Comparison of ENCODE assay signal across 18 cellular contexts in the genomic region with DNA sequence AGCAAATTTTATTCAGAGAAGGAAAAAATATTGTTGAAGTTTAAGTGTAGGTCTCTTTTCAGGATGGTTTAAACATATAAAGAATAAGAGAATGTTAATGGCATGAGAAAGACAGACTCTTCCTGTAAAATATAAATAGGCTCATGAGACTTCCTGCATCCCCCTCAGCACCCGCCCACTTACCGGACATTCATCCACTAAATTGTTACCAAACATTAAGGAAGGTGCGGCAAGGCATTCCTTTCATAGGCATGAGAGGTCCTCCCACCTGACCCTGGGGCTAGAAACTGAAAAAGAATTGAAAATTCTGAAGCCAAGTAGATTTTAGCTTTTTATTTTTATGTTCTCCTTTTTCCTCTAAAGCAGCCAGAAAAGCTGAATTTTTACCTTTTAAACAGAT. TPM values are rescaled to one million over a fixed set of nuclear protein-coding genes. Genes with fewer than 3 reads are reported as not detected.
A peak's percentile ranks its signal among the peaks of the same experiment; 100 is the strongest.
DNase-seq lines count a peak whose midpoint lies in the region; ATAC-seq, FAIRE-seq and TF ChIP-seq lines count a peak whose summit lies in the region.
"Had no signal": no experiment of that assay in that cellular context is flagged by ENCODE, and none has a peak within 500 bp of the region (broad histone marks: within the 10 kb centered on the region; RNA-seq: fewer than 3 reads in every experiment).

No MANE protein-coding gene starts in this region.

- H3K27me3 ChIP-seq in HepG2 (ENCODE audit: control insufficient read depth in 1 of 2, insufficient read depth in 2 of 2, low read length in 2 of 2), result no peaks in the 10 kb centered on the region
- H3K27me3 ChIP-seq in right lobe of liver, result no peaks in the 10 kb centered on the region
- no peaks in the 10 kb centered on the region for H3K27me3 ChIP-seq in RWPE2 (ENCODE audit: insufficient read depth, poor library complexity, severe bottlenecking)

- TF ChIP-seq POLR2A in HepG2 (IDR thresholded peaks at IDR 0.05; ENCODE audit: insufficient read depth in 1 of 2, low read depth in 2 of 2, low read length in 2 of 2) (no peak), right lobe of liver (IDR thresholded peaks at IDR 0.05) (no peak)

- H3K79me2 ChIP-seq in HepG2 (ENCODE audit: insufficient read depth, low read length), result no peaks in the 10 kb centered on the region

- no peak overlapping the region for H3K9ac ChIP-seq in HepG2 (ENCODE audit: insufficient read depth, low read depth, low read length)

- POLR2A ChIA-PET in HepG2 (lab: Yijun Ruan, JAX), result interaction anchor here (5.1 kb wide), 1 partner anchor 9 kb away, joined by 97 read pairs; a partner anchor contains a TSS

- no peak overlapping the region for H3K4me2 ChIP-seq in HepG2 (ENCODE audit: low read depth, low read length)

- H3K27ac Mint-ChIP-seq in activated naive CD8-positive, alpha-beta T cell treated with anti-CD3 and anti-CD28 coated beads for 36 hours, result no peak overlapping the region
- H3K27ac Mint-ChIP-seq: IgD-negative memory B cell had no signal

- FAIRE-seq in HepG2 (lab: Jason Lieb, UNC), result no peak
- FAIRE-seq: GM12878, H54 had no signal

- no peak for DNase-seq in HepG2 (ENCODE audit: low spot score)
- no peak for DNase-seq in right lobe of liver
- no peak for DNase-seq in RWPE2 (ENCODE audit: low spot score)
- peak; percentile 22 for DNase-seq in epithelial cell of esophagus (ENCODE audit: low read depth)
- DNase-seq in activated naive CD8-positive, alpha-beta T cell treated with anti-CD3 and anti-CD28 coated beads for 36 hours, result no peak
- DNase-seq in NOMO-1 treated with dmso at 0.1 percent for 144 hours (lab: John Stamatoyannopoulos, UW; ENCODE audit: unreplicated experiment), result no peak
- no peak for DNase-seq in stimulated activated naive CD4-positive, alpha-beta T cell treated with Interleukin-2 at 50 U/mL for 16 hours (lab: John Stamatoyannopoulos, UW)
- DNase-seq: 8988T, DND-41, MV-4-11, NCI-H1417, NCI-H187 treated with DMSO at 0.1 percent for 48 hours, NCI-H446 treated with DMSO at 0.1 percent for 48 hours, NCI-H82 had no signal

- H3K27ac ChIP-seq in HepG2 (ENCODE audit: extremely low read length, insufficient read depth, low read length) (no peak overlapping the region), right lobe of liver (no peak overlapping the region), RWPE2 (ENCODE audit: poor library complexity, severe bottlenecking) (peak overlapping the region; percentile 4)

- no peaks in the 10 kb centered on the region for H3K36me3 Mint-ChIP-seq in activated naive CD8-positive, alpha-beta T cell treated with anti-CD3 and anti-CD28 coated beads for 36 hours

- no peaks in the 10 kb centered on the region for H3K9me3 ChIP-seq in HepG2 (ENCODE audit: low read length)
- no peaks in the 10 kb centered on the region for H3K9me3 ChIP-seq in right lobe of liver
- no peaks in the 10 kb centered on the region for H3K9me3 ChIP-seq in RWPE2 (ENCODE audit: severe bottlenecking)

- TF ChIP-seq EP300 in HepG2 (IDR thresholded peaks at IDR 0.05; ENCODE audit: low read depth in 2 of 2, low read length in 2 of 2), result no peak
- no peak for TF ChIP-seq EP300 in HepG2 (CRISPR knock-in tag; IDR thresholded peaks at IDR 0.05; ENCODE audit: borderline replicate concordance)

- in situ Hi-C loops in HepG2 (cut with HindIII; ENCODE audit: extremely low pct_ligation_motif_present, low pct_unique_long_range_greater_than_20kb), result no loop called here

- no peaks in the 10 kb centered on the region for H4K20me1 ChIP-seq in HepG2 (ENCODE audit: insufficient read depth, low read length)

- no peak for TF ChIP-seq RAD21 in HepG2 (CRISPR knock-in tag; IDR thresholded peaks at IDR 0.05)

- CTCF ChIA-PET in HepG2 (lab: Yijun Ruan, JAX; ENCODE audit: low intra/inter-chr PET ratio, low total read pairs), result no interaction called here

- H3K27me3 Mint-ChIP-seq in activated naive CD8-positive, alpha-beta T cell treated with anti-CD3 and anti-CD28 coated beads for 36 hours, result no peaks in the 10 kb centered on the region
- H3K27me3 Mint-ChIP-seq: IgD-negative memory B cell had no signal

- TF ChIP-seq CTCF in HepG2 (CRISPR knock-in tag; IDR thresholded peaks at IDR 0.05), result no peak
- no peak for TF ChIP-seq CTCF in right lobe of liver (IDR thresholded peaks at IDR 0.05)
- no peak for TF ChIP-seq CTCF in RWPE2 (IDR thresholded peaks at IDR 0.05; ENCODE audit: poor library complexity, severe bottlenecking)
- TF ChIP-seq CTCF in epithelial cell of esophagus (IDR thresholded peaks at IDR 0.05; ENCODE audit: insufficient read depth, low read depth, low read length, missing control alignments), result no peak

- H3K4me1 Mint-ChIP-seq in activated naive CD8-positive, alpha-beta T cell treated with anti-CD3 and anti-CD28 coated beads for 36 hours, result no peaks in the 10 kb centered on the region
- H3K4me1 Mint-ChIP-seq: IgD-negative memory B cell had no signal

- H3K4me3 Mint-ChIP-seq in activated naive CD8-positive, alpha-beta T cell treated with anti-CD3 and anti-CD28 coated beads for 36 hours, result no peak overlapping the region

- peaks cover 37% of the 10 kb centered on the region for H3K4me1 ChIP-seq in HepG2 (ENCODE audit: insufficient read depth, low read length)
- no peaks in the 10 kb centered on the region for H3K4me1 ChIP-seq in right lobe of liver
- peaks cover 7% of the 10 kb centered on the region for H3K4me1 ChIP-seq in RWPE2 (ENCODE audit: insufficient read depth, poor library complexity, severe bottlenecking)

- WGBS in HepG2 (ENCODE audit: low lambda C conversion rate), result 44% methylated on average over 3 of the region's 3 CpGs
- 47% methylated on average over 3 of the region's 3 CpGs for WGBS in right lobe of liver (ENCODE audit: insufficient coverage, low coverage, low lambda C conversion rate, missing lambda C conversion rate)

- no peaks in the 10 kb centered on the region for H3K36me3 ChIP-seq in HepG2 (replicated peaks in 1 of 2; ENCODE audit: control insufficient read depth in 1 of 2, insufficient read depth in 2 of 2, low read length in 2 of 2)
- no peaks in the 10 kb centered on the region for H3K36me3 ChIP-seq in right lobe of liver
- H3K36me3 ChIP-seq in RWPE2 (ENCODE audit: low read depth), result no peaks in the 10 kb centered on the region

- peak overlapping the region; percentile 36 for H2AFZ ChIP-seq in HepG2 (ENCODE audit: low read length)

- H3K4me3 ChIP-seq in HepG2 (replicated peaks in 1 of 3; ENCODE audit: insufficient read depth in 1 of 3, low read depth in 2 of 3, low read length in 3 of 3), result no peak overlapping the region
- no peak overlapping the region for H3K4me3 ChIP-seq in right lobe of liver
- no peak overlapping the region for H3K4me3 ChIP-seq in RWPE2 (ENCODE audit: severe bottlenecking)
- H3K4me3 ChIP-seq in epithelial cell of esophagus (ENCODE audit: low read length), result no peak overlapping the region
- H3K4me3 ChIP-seq: GM12878 had no signal

- ATAC-seq in HepG2 (no peak), right lobe of liver (no peak), RWPE2 (ENCODE audit: low read depth) (peak; percentile 64; the same call in 2 of the 3 replicates), SK-N-SH treated with all-trans-retinoic acid at 6 μM for 48 hours (no peak)
- ATAC-seq: GM12878 had no signal

- intact Hi-C loops in HepG2 (cut with micrococcal nuclease; ENCODE audit: unreplicated experiment), result no loop called here
- intact Hi-C loops in right lobe of liver (cut with DNase I), result no loop called here

- no TSS peak for BruUV-seq in HepG2 (replicated peaks; lab: Mats Ljungman, UMichigan)

- H3K9me3 Mint-ChIP-seq in activated naive CD8-positive, alpha-beta T cell treated with anti-CD3 and anti-CD28 coated beads for 36 hours, result no peaks in the 10 kb centered on the region
- H3K9me3 Mint-ChIP-seq: IgD-negative memory B cell had no signal

TF ChIP-seq in HepG2, 621 proteins besides CTCF, POLR2A, EP300 and RAD21 (continues in another document):
- no peak for TF ChIP-seq DNMT3B (CRISPR knock-in tag; conservative IDR thresholded peaks at IDR 0.05)
- TF ChIP-seq ZKSCAN8 (CRISPR knock-in tag; IDR thresholded peaks at IDR 0.05; ENCODE audit: borderline replicate concordance), result no peak
- no peak for TF ChIP-seq ZEB1 (IDR thresholded peaks at IDR 0.05; ENCODE audit: insufficient replicate concordance, low read depth)
- TF ChIP-seq TP53 (CRISPR knock-in tag; conservative IDR thresholded peaks at IDR 0.05), result no peak
- TF ChIP-seq NR1H2 (CRISPR knock-in tag; IDR thresholded peaks at IDR 0.05; ENCODE audit: borderline replicate concordance, low read depth), result no peak

TF ChIP-seq in SK-N-SH treated with all-trans-retinoic acid at 6 μM for 48 hours, 23 proteins besides CTCF, POLR2A, EP300 and RAD21 (continues in another document):
- TF ChIP-seq ESRRG (CRISPR knock-in tag; IDR thresholded peaks at IDR 0.05) (no peak), ZNF565 (CRISPR knock-in tag; conservative IDR thresholded peaks at IDR 0.05; ENCODE audit: low read depth) (no peak), RARB (CRISPR knock-in tag; IDR thresholded peaks at IDR 0.05) (no peak), TOX (CRISPR knock-in tag; IDR thresholded peaks at IDR 0.05; ENCODE audit: borderline replicate concordance) (no peak), ZFP3 (CRISPR knock-in tag; IDR thresholded peaks at IDR 0.05) (no peak), CSDC2 (CRISPR knock-in tag; IDR thresholded peaks at IDR 0.05) (no peak)

RNA-seq across cellular contexts. Expression of a gene that starts 10.6 kb away (rescaled TPM):
- 64.6 and 91.7 TPM in 2 replicates for total RNA-seq in HepG2 (2016; rRNA removed; fragmentation: Illumina TruSeq; extraction: Trizol)
- 14.4 and 16.9 TPM in 2 replicates for total RNA-seq in HepG2 (2016; cell fraction: cytosol; rRNA removed; fragmentation: Illumina TruSeq; extraction: Trizol; ENCODE audit: low read depth)
- total RNA-seq in HepG2 (2016; cell fraction: insoluble cytoplasmic fraction; rRNA removed; fragmentation: Illumina TruSeq; extraction: Trizol), result 66.6 and 87.1 TPM in 2 replicates
- 39.3 and 41.3 TPM in 2 replicates for total RNA-seq in HepG2 (2016; cell fraction: membrane; rRNA removed; fragmentation: Illumina TruSeq; extraction: Trizol)
- total RNA-seq in HepG2 (2016; cell fraction: nucleus; rRNA removed; fragmentation: Illumina TruSeq; extraction: Trizol), result 45.6 and 46.4 TPM in 2 replicates
- 5.8 and 9.0 TPM in 2 replicates for polyA plus RNA-seq in HepG2 (2011; rRNA removed)
- polyA plus RNA-seq in HepG2 (2011; cell fraction: cytosol; rRNA removed), result 3.6 and 5.1 TPM in 2 replicates
- polyA plus RNA-seq in HepG2 (2011; cell fraction: nucleus; rRNA removed), result 4.0 and 4.1 TPM in 2 replicates
- 21.2 and 27.7 TPM in 2 replicates for polyA plus RNA-seq in HepG2 (2012)
- 4.1 and 4.8 TPM in 2 replicates for polyA plus RNA-seq in HepG2 (2016; cell fraction: cytosol; fragmentation: Illumina TruSeq; extraction: Trizol; ENCODE audit: low read depth)
- 73.4 and 75.3 TPM in 2 replicates for polyA plus RNA-seq in HepG2 (2016; cell fraction: insoluble cytoplasmic fraction; fragmentation: Illumina TruSeq; extraction: Trizol; ENCODE audit: low read depth)
- polyA plus RNA-seq in HepG2 (2016; cell fraction: membrane; fragmentation: Illumina TruSeq; extraction: Trizol; ENCODE audit: low read depth), result 17.2 and 18.4 TPM in 2 replicates
- 51.3 and 52.0 TPM in 2 replicates for polyA plus RNA-seq in HepG2 (2016; cell fraction: nucleus; fragmentation: Illumina TruSeq; extraction: Trizol; ENCODE audit: insufficient read depth, low read depth)
- polyA minus RNA-seq in HepG2 (2011; rRNA and poly(A)+ RNA removed; ENCODE audit: low replicate concordance), result 2.3 and 6.8 TPM in 2 replicates
- 11.4 and 14.2 TPM in 2 replicates for polyA minus RNA-seq in HepG2 (2011; cell fraction: cytosol; rRNA and poly(A)+ RNA removed)
- polyA minus RNA-seq in HepG2 (2011; cell fraction: nucleus; rRNA and poly(A)+ RNA removed), result 13.3 and 14.3 TPM in 2 replicates
- total RNA-seq in right lobe of liver, result 1 to 10 TPM; 4.9 to 8.4 (median 6.6) TPM
- total RNA-seq in activated naive CD8-positive, alpha-beta T cell treated with anti-CD3 and anti-CD28 coated beads for 36 hours, result 100 to 1,000 TPM; 108 TPM
